Comparison of ENCODE assay signal across 1 cellular context in genomic region chr16:75197522-75198134, GRCh38.
TF ChIP-seq lines count a peak whose summit lies in the region.

No MANE protein-coding gene starts in this region.

TF ChIP-seq in HepG2, 621 proteins besides CTCF, POLR2A, EP300 and RAD21 (continued from another document):
- TF ChIP-seq ATF5 (CRISPR knock-in tag; IDR thresholded peaks at IDR 0.05; ENCODE audit: low read depth) (no peak), SMC3 (IDR thresholded peaks at IDR 0.05; ENCODE audit: low read length) (0 out of 2 replicates have a peak, but pooled peaks have one; percentile 4), AKNA (CRISPR knock-in tag; IDR thresholded peaks at IDR 0.05; ENCODE audit: borderline replicate concordance) (no peak), PAXIP1 (CRISPR knock-in tag; conservative IDR thresholded peaks at IDR 0.05) (no peak), GABPA (IDR thresholded peaks at IDR 0.05; ENCODE audit: low read depth, low read length) (no peak), GABPA (CRISPR knock-in tag; IDR thresholded peaks at IDR 0.05; ENCODE audit: low read depth) (peak; percentile 13; the same call in 1 of the 2 replicates), CENPT (CRISPR knock-in tag; IDR thresholded peaks at IDR 0.05; ENCODE audit: low read depth) (no peak)
